Comparison of ENCODE assay signal across 18 cellular contexts in the genomic region with DNA sequence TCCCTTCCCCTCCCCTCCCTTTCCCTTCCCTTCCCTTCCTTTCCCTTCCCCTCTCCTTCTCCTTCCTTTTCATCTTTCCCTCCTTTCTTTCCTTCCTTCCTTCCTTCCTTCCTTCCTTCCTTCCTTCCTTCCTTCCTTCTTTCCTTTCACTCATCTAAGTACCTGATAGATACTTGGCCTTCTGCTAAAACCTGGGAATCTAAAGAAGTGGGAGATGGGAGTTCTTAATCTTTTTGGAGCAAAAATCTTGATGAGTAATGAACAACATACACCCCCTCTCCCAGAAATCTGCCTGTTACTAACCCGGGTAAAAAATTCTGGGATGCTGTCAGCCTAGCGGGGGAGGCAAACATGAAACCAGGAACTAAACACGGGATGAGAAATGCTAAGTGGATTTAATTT.
DNase-seq lines count a peak whose midpoint lies in the region; ATAC-seq, FAIRE-seq and TF ChIP-seq lines count a peak whose summit lies in the region.
"Had no signal": no experiment of that assay in that cellular context is flagged by ENCODE, and none has a peak within 500 bp of the region (broad histone marks: within the 10 kb centered on the region; RNA-seq: fewer than 3 reads in every experiment).

No MANE protein-coding gene starts in this region.

- WGBS in HepG2 (ENCODE audit: low lambda C conversion rate) = 34% methylated on average over 3 of the region's 3 CpGs
- WGBS in right lobe of liver (ENCODE audit: insufficient coverage, low coverage, low lambda C conversion rate, missing lambda C conversion rate) = 71% methylated on average over 3 of the region's 3 CpGs

- CTCF ChIA-PET in HepG2 (lab: Yijun Ruan, JAX; ENCODE audit: low intra/inter-chr PET ratio, low total read pairs) = no interaction called here

- TF ChIP-seq POLR2A in HepG2 (IDR thresholded peaks at IDR 0.05; ENCODE audit: insufficient read depth in 1 of 2, low read depth in 2 of 2, low read length in 2 of 2) (no peak), right lobe of liver (IDR thresholded peaks at IDR 0.05) (no peak)

- TF ChIP-seq EP300 in HepG2 (IDR thresholded peaks at IDR 0.05; ENCODE audit: low read depth in 2 of 2, low read length in 2 of 2) = no peak
- no peak for TF ChIP-seq EP300 in HepG2 (CRISPR knock-in tag; IDR thresholded peaks at IDR 0.05; ENCODE audit: borderline replicate concordance)

- H3K4me1 ChIP-seq in HepG2 (ENCODE audit: insufficient read depth, low read length) = peaks cover 27% of the 10 kb centered on the region
- H3K4me1 ChIP-seq in right lobe of liver = peaks cover 0 to 7% (median 0%) of the 10 kb centered on the region in 4 donors
- H3K4me1 ChIP-seq: Peyer's patch had no signal

- no peaks in the 10 kb centered on the region for H3K79me2 ChIP-seq in HepG2 (ENCODE audit: insufficient read depth, low read length)

- H4K20me1 ChIP-seq in HepG2 (ENCODE audit: insufficient read depth, low read length) = no peaks in the 10 kb centered on the region

- H3K4me2 ChIP-seq in HepG2 (ENCODE audit: low read depth, low read length) = no peak overlapping the region

- intact Hi-C loops in HepG2 (cut with micrococcal nuclease; ENCODE audit: unreplicated experiment) = no loop called here
- intact Hi-C loops in right lobe of liver (cut with DNase I) = no loop called here
- intact Hi-C loops in sciatic nerve (cut with DNase I) = no loop called here

- H3K36me3 ChIP-seq in HepG2 (replicated peaks in 1 of 2; ENCODE audit: control insufficient read depth in 1 of 2, insufficient read depth in 2 of 2, low read length in 2 of 2) (no peaks in the 10 kb centered on the region), right lobe of liver (no peaks in the 10 kb centered on the region), bronchial epithelial cell (ENCODE audit: control insufficient read depth, insufficient read depth, low read length) (no peaks in the 10 kb centered on the region)
- H3K36me3 ChIP-seq: HAP-1, Peyer's patch had no signal

- H3K9me3 ChIP-seq in HepG2 (ENCODE audit: low read length) (no peaks in the 10 kb centered on the region), right lobe of liver (no peaks in the 10 kb centered on the region)
- H3K9me3 ChIP-seq: HAP-1, Peyer's patch had no signal

- TF ChIP-seq CTCF in HepG2 (CRISPR knock-in tag; IDR thresholded peaks at IDR 0.05) (no peak), right lobe of liver (IDR thresholded peaks at IDR 0.05) (no peak), bronchial epithelial cell (IDR thresholded peaks at IDR 0.05; ENCODE audit: insufficient read depth, low read length, severe bottlenecking) (no peak)

- POLR2A ChIA-PET in HepG2 (lab: Yijun Ruan, JAX) = no interaction called here

- in situ Hi-C loops in HepG2 (cut with HindIII; ENCODE audit: extremely low pct_ligation_motif_present, low pct_unique_long_range_greater_than_20kb) = no loop called here

- ATAC-seq in HepG2 = no peak
- no peak for ATAC-seq in right lobe of liver
- ATAC-seq in sciatic nerve = no peak

- DNase-seq in HepG2 (ENCODE audit: low spot score) = no peak
- DNase-seq in right lobe of liver = no peak
- peak; percentile 21 for DNase-seq in bronchial epithelial cell (ENCODE audit: low read depth)
- DNase-seq in left kidney (ENCODE audit: low read depth, low spot score) = peak; percentile 62
- DNase-seq in Kasumi-1 (lab: John Stamatoyannopoulos, UW) = no peak
- no peak for DNase-seq in T1000 (lab: John Stamatoyannopoulos, UW)
- no peak for DNase-seq in sciatic nerve (ENCODE audit: low spot score)
- DNase-seq in GF-D8 (lab: John Stamatoyannopoulos, UW) = no peak
- DNase-seq: C1 segment of cervical spinal cord, DMS153, NCI-H2107, NCI-H446, Peyer's patch, Right ventricle myocardium superior had no signal

- FAIRE-seq in HepG2 (lab: Jason Lieb, UNC) = no peak
- FAIRE-seq in bronchial epithelial cell (lab: Jason Lieb, UNC) = no peak
- FAIRE-seq: GM18507, GM19239 had no signal

- no peak overlapping the region for H3K9ac ChIP-seq in HepG2 (ENCODE audit: insufficient read depth, low read depth, low read length)

- H3K27me3 ChIP-seq in HepG2 (ENCODE audit: control insufficient read depth in 1 of 2, insufficient read depth in 2 of 2, low read length in 2 of 2) (peaks cover 9 to 65% of the 10 kb centered on the region in 2 experiments; a peak in 4 of 5 replicates), right lobe of liver (no peaks in the 10 kb centered on the region), bronchial epithelial cell (ENCODE audit: control insufficient read depth, insufficient read depth, low read length) (peaks cover 8% of the 10 kb centered on the region)
- H3K27me3 ChIP-seq: Peyer's patch had no signal

- BruUV-seq in HepG2 (replicated peaks; lab: Mats Ljungman, UMichigan) = no TSS peak

- TF ChIP-seq RAD21 in HepG2 (CRISPR knock-in tag; IDR thresholded peaks at IDR 0.05) = no peak

- H3K27ac ChIP-seq in HepG2 (ENCODE audit: extremely low read length, insufficient read depth, low read length) (no peak overlapping the region), right lobe of liver (no peak overlapping the region)
- H3K27ac ChIP-seq: 22Rv1, Peyer's patch had no signal

- no peak overlapping the region for H2AFZ ChIP-seq in HepG2 (ENCODE audit: low read length)

- H3K4me3 ChIP-seq in HepG2 (replicated peaks in 1 of 3; ENCODE audit: insufficient read depth in 1 of 3, low read depth in 2 of 3, low read length in 3 of 3) = no peak overlapping the region
- H3K4me3 ChIP-seq in right lobe of liver = no peak overlapping the region
- H3K4me3 ChIP-seq in bronchial epithelial cell (ENCODE audit: low read depth, low read length) = no peak overlapping the region
- H3K4me3 ChIP-seq: HAP-1, Peyer's patch had no signal

TF ChIP-seq in HepG2, 621 proteins besides CTCF, POLR2A, EP300 and RAD21:
- TF ChIP-seq ATF7 (IDR thresholded peaks at IDR 0.05) = no peak
- TF ChIP-seq ATF7 (CRISPR knock-in tag; IDR thresholded peaks at IDR 0.05) = no peak
- TF ChIP-seq SMC3 (IDR thresholded peaks at IDR 0.05; ENCODE audit: low read length) = no peak
- no peak for TF ChIP-seq ZNF558 (CRISPR knock-in tag; IDR thresholded peaks at IDR 0.05; ENCODE audit: borderline replicate concordance)
- TF ChIP-seq PCBP1 (IDR thresholded peaks at IDR 0.05; ENCODE audit: borderline replicate concordance, low read depth, low read length) = 0 out of 2 replicates have a peak, but pooled peaks have one; percentile 29
- no peak for TF ChIP-seq HNF4G (IDR thresholded peaks at IDR 0.05; ENCODE audit: borderline replicate concordance, low read depth, low read length)
- no peak for TF ChIP-seq HNF4G (CRISPR knock-in tag; IDR thresholded peaks at IDR 0.05; ENCODE audit: borderline replicate concordance, low read depth)
- peak; percentile 88 for TF ChIP-seq PCBP2 (optimal IDR thresholded peaks at IDR 0.05; ENCODE audit: low read depth, low read length, poor library complexity, severe bottlenecking)
- TF ChIP-seq GABPB1 (CRISPR knock-in tag; IDR thresholded peaks at IDR 0.05) = no peak
- peak; percentile 77 for TF ChIP-seq HNRNPK (IDR thresholded peaks at IDR 0.05; ENCODE audit: low read depth, low read length, poor library complexity, severe bottlenecking)
- TF ChIP-seq NONO (IDR thresholded peaks at IDR 0.05) = peak; percentile 55; the same call in 1 of the 2 replicates
- TF ChIP-seq NONO (CRISPR knock-in tag; conservative IDR thresholded peaks at IDR 0.05) = no peak

Comparison
In these comparisons a context has a peak if more than half of its experiments do, and no peak if none do; other contexts are left out.
1. DNase-seq: peak in bronchial epithelial cell (single experiment) and left kidney (single experiment); none in HepG2 (single experiment), right lobe of liver (0 of 3), Kasumi-1 (0 of 2), T1000 (single experiment), sciatic nerve (single experiment) and GF-D8 (single experiment).